ENCODE assay signal across 11 cellular contexts in the genomic region with DNA sequence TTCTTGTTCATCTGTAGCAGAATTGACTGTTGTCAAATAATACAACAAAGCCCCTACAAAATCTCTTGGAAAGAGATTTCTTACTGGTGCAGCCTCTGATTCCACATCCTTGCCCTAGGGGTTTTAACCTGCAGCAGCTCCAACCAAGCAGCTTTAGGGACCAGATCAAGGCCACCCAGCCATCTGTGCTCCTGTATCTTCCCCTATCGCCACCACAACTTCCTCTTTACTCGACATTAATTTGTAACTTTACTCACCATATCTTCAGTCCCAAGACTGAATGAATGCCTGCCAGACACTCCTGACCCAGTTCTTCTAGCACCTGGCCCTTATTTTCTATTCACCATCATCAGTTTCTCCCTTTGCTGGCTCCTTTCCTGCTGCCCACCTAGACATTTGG.
DNase-seq lines count a peak whose midpoint lies in the region; ATAC-seq and TF ChIP-seq lines count a peak whose summit lies in the region.
"Had no signal": no experiment of that assay in that cellular context is flagged by ENCODE, and none has a peak within 500 bp of the region (broad histone marks: within the 10 kb centered on the region; RNA-seq: fewer than 3 reads in every experiment).

No MANE protein-coding gene starts in this region.

- H3K27me3 ChIP-seq in DND-41 (ENCODE audit: insufficient read depth, low read length, poor library complexity): peaks cover 3% of the 10 kb centered on the region
- H3K27me3 ChIP-seq: pancreas had no signal

- H3K4me1 Mint-ChIP-seq in activated naive CD4-positive, alpha-beta T cell treated with anti-CD3 and anti-CD28 coated beads, Interleukin-2, amount 10 ng/mL, durations not matched to agents 7 days and 5 days: no peaks in the 10 kb centered on the region

- H3K27me3 Mint-ChIP-seq in activated naive CD4-positive, alpha-beta T cell treated with anti-CD3 and anti-CD28 coated beads, Interleukin-2, amount 10 ng/mL, durations not matched to agents 7 days and 5 days: no peaks in the 10 kb centered on the region

- no peaks in the 10 kb centered on the region; the same call in 1 of the 2 replicates for H3K4me1 ChIP-seq in DND-41 (ENCODE audit: insufficient read depth, low read length)
- H3K4me1 ChIP-seq: pancreas had no signal

- no peaks in the 10 kb centered on the region for H3K36me3 ChIP-seq in DND-41 (ENCODE audit: insufficient read depth, low read length)
- H3K36me3 ChIP-seq: pancreas had no signal

- POLR2A ChIA-PET in HEK293T (lab: Yijun Ruan, JAX): no interaction called here

- H2AFZ ChIP-seq in DND-41 (ENCODE audit: low read depth, low read length): no peak overlapping the region

- H4K20me1 ChIP-seq in DND-41 (ENCODE audit: insufficient read depth, low read length): no peaks in the 10 kb centered on the region; the same call in 1 of the 2 replicates

- DNase-seq in DND-41 (peak; percentile 22), NCI-H2081 treated with DMSO at 0.1 percent for 48 hours (lab: John Stamatoyannopoulos, UW) (peak; percentile 79), HEK293T (ENCODE audit: extremely low spot score) (no peak), NCI-H2029 (lab: John Stamatoyannopoulos, UW) (no peak)
- DNase-seq in stimulated activated CD4-positive, alpha-beta T cell treated with anti-CD3 and anti-CD28 coated beads, Interleukin-2, amount 100 ng/mL, for 48 hours: no peak
- DNase-seq in activated naive CD4-positive, alpha-beta T cell treated with anti-CD3 and anti-CD28 coated beads, Interleukin-2, amount 10 ng/mL, durations not matched to agents 7 days and 5 days: no peak
- DNase-seq: islet precursor cell, NCI-H1092 treated with DMSO at 0.1 percent for 48 hours, pancreas had no signal

- no peaks in the 10 kb centered on the region for H3K9me3 Mint-ChIP-seq in activated naive CD4-positive, alpha-beta T cell treated with anti-CD3 and anti-CD28 coated beads, Interleukin-2, amount 10 ng/mL, durations not matched to agents 7 days and 5 days

- no peak overlapping the region for H3K9ac ChIP-seq in DND-41 (ENCODE audit: low read depth, low read length)

- H3K4me2 ChIP-seq in DND-41 (ENCODE audit: insufficient read depth, low read length): no peak overlapping the region

- no peak overlapping the region for H3K4me3 Mint-ChIP-seq in activated naive CD4-positive, alpha-beta T cell treated with anti-CD3 and anti-CD28 coated beads, Interleukin-2, amount 10 ng/mL, durations not matched to agents 7 days and 5 days

- H3K27ac Mint-ChIP-seq in activated naive CD4-positive, alpha-beta T cell treated with anti-CD3 and anti-CD28 coated beads, Interleukin-2, amount 10 ng/mL, durations not matched to agents 7 days and 5 days: no peak overlapping the region

- no peak for TF ChIP-seq CTCF in DND-41 (IDR thresholded peaks at IDR 0.05; ENCODE audit: borderline replicate concordance, extremely low read depth, low read length, poor library complexity, severe bottlenecking)

- no peaks in the 10 kb centered on the region for H3K36me3 Mint-ChIP-seq in activated naive CD4-positive, alpha-beta T cell treated with anti-CD3 and anti-CD28 coated beads, Interleukin-2, amount 10 ng/mL, durations not matched to agents 7 days and 5 days

- H3K79me2 ChIP-seq in DND-41 (ENCODE audit: insufficient read depth, low read length): no peaks in the 10 kb centered on the region

- H3K27ac ChIP-seq in DND-41 (ENCODE audit: low read length): no peak overlapping the region
- H3K27ac ChIP-seq: pancreas had no signal

- H3K4me3 ChIP-seq in DND-41 (ENCODE audit: low read depth in 1 of 2, low read length in 2 of 2): no peak overlapping the region
- H3K4me3 ChIP-seq: pancreas had no signal

- no peaks in the 10 kb centered on the region for H3K9me3 ChIP-seq in DND-41 (ENCODE audit: insufficient read depth, low read length, severe bottlenecking)
- H3K9me3 ChIP-seq: pancreas had no signal

- CTCF ChIA-PET in HEK293T (lab: Yijun Ruan, JAX): interaction anchor here (0.8 kb wide), 1 partner anchor 10 kb away, joined by 3 read pairs; no protein-coding TSS in a partner anchor
- CTCF ChIA-PET in activated naive CD4-positive, alpha-beta T cell treated with anti-CD3 and anti-CD28 coated beads, Interleukin-2, amount 10 ng/mL, durations not matched to agents 7 days and 5 days (lab: Charles Lee): no interaction called here

- peak; percentile 76 for ATAC-seq in DND-41 (ENCODE audit: insufficient read depth, low read depth)
- ATAC-seq in GM19452 (IDR thresholded peaks at IDR 0.05; ENCODE audit: unreplicated experiment): peak; percentile 96
- peak; percentile 81 for ATAC-seq in HG03039 (IDR thresholded peaks at IDR 0.05; ENCODE audit: unreplicated experiment)
- ATAC-seq: pancreas had no signal

TF ChIP-seq in HEK293T, 16 proteins besides CTCF, POLR2A, EP300 and RAD21:
- TF ChIP-seq PKNOX1 (IDR thresholded peaks at IDR 0.05) (no peak), ELF4 (IDR thresholded peaks at IDR 0.05) (no peak), SP1 (IDR thresholded peaks at IDR 0.05) (no peak), CTBP1 (IDR thresholded peaks at IDR 0.05; ENCODE audit: borderline replicate concordance) (no peak), L3MBTL2 (conservative IDR thresholded peaks at IDR 0.05) (no peak), FOXA1 (IDR thresholded peaks at IDR 0.05) (no peak), TARDBP (IDR thresholded peaks at IDR 0.05) (no peak), LEF1 (IDR thresholded peaks at IDR 0.05; ENCODE audit: borderline replicate concordance) (no peak), FOXK2 (IDR thresholded peaks at IDR 0.05) (no peak), ARNT (IDR thresholded peaks at IDR 0.05) (no peak), NFRKB (IDR thresholded peaks at IDR 0.05) (no peak), FOXM1 (IDR thresholded peaks at IDR 0.05; ENCODE audit: borderline replicate concordance) (no peak), ZNF384 (IDR thresholded peaks at IDR 0.05) (no peak), HDGF (IDR thresholded peaks at IDR 0.05; ENCODE audit: borderline replicate concordance) (no peak), BHLHE40 (IDR thresholded peaks at IDR 0.05; ENCODE audit: borderline replicate concordance) (no peak), SUZ12 (IDR thresholded peaks at IDR 0.05) (no peak)

Comparison
In these comparisons a context has a peak if more than half of its experiments do, and no peak if none do; other contexts are left out.
1. DNase-seq: peak in DND-41 (single experiment) and NCI-H2081 treated with DMSO at 0.1 percent for 48 hours (single experiment); none in HEK293T (single experiment), stimulated activated CD4-positive, alpha-beta T cell treated with anti-CD3 and anti-CD28 coated beads, Interleukin-2, amount 100 ng/mL, for 48 hours (0 of 2), NCI-H2029 (single experiment) and activated naive CD4-positive, alpha-beta T cell treated with anti-CD3 and anti-CD28 coated beads, Interleukin-2, amount 10 ng/mL, durations not matched to agents 7 days and 5 days (single experiment).
2. Peak in every context shown above with its lines, with median percentiles within 50 percentile points of each other: ATAC-seq.